ENCODE assay signal across 10 cellular contexts in genomic region chr5:149546974-149547373, GRCh38. TPM values are rescaled to one million over a fixed set of nuclear protein-coding genes. Genes with fewer than 3 reads are reported as not detected.
DNase-seq lines count a peak whose midpoint lies in the region; ATAC-seq, FAIRE-seq and TF ChIP-seq lines count a peak whose summit lies in the region.
"Had no signal": no experiment of that assay in that cellular context is flagged by ENCODE, and none has a peak within 500 bp of the region (broad histone marks: within the 10 kb centered on the region; RNA-seq: fewer than 3 reads in every experiment).

No MANE protein-coding gene starts in this region.

- H3K27ac ChIP-seq in A549 (no peak overlapping the region), left lung (peak overlapping the region in 1 of 2 donors; percentile 50), kidney (ENCODE audit: low read depth in 2 of 2, low read length in 2 of 2) (no peak overlapping the region), heart left ventricle (peak overlapping the region in 6 of 12 donors; percentile 3 to 99 (median 61))

- H3K9me3 ChIP-seq in A549 = no peaks in the 10 kb centered on the region
- H3K9me3 ChIP-seq in adipocyte (ENCODE audit: control insufficient read depth, low read length) = no peaks in the 10 kb centered on the region
- no peaks in the 10 kb centered on the region for H3K9me3 ChIP-seq in left lung
- H3K9me3 ChIP-seq in kidney (ENCODE audit: control insufficient read depth in 1 of 2, low read length in 2 of 2) = no peaks in the 10 kb centered on the region
- H3K9me3 ChIP-seq in heart left ventricle = no peaks in the 10 kb centered on the region

- POLR2A ChIA-PET in A549 (lab: Yijun Ruan, JAX) = no interaction called here
- POLR2A ChIA-PET in HEK293T (lab: Yijun Ruan, JAX) = interaction anchor here (1.9 kb wide), 1 partner anchor 101 kb away, joined by 6 read pairs; no protein-coding TSS in a partner anchor

- TF ChIP-seq RAD21 in A549 (conservative IDR thresholded peaks at IDR 0.05 in 1 of 2, IDR thresholded peaks at IDR 0.05 in 1 of 2) = no peak

- peak overlapping the region; percentile 93; the same call in 1 of the 3 replicates for H3K4me2 ChIP-seq in A549

- H3K9ac ChIP-seq in adipocyte (ENCODE audit: low read length) (peak overlapping the region; percentile 27), kidney (ENCODE audit: low read length in 2 of 2) (peak overlapping the region in 1 of 2 donors; percentile 36)

- peaks cover 35% of the 10 kb centered on the region for H3K4me1 ChIP-seq in A549
- peaks cover 43% of the 10 kb centered on the region for H3K4me1 ChIP-seq in adipocyte (ENCODE audit: control insufficient read depth, insufficient read depth, low read length)
- H3K4me1 ChIP-seq in left lung = peaks cover 40 to 74% of the 10 kb centered on the region in 2 donors
- peaks cover 21 to 25% of the 10 kb centered on the region in 2 donors for H3K4me1 ChIP-seq in kidney (ENCODE audit: control insufficient read depth in 1 of 2, insufficient read depth in 1 of 2, low read depth in 1 of 2, low read length in 2 of 2)
- H3K4me1 ChIP-seq in heart left ventricle = peaks cover 12 to 79% (median 68%) of the 10 kb centered on the region in 12 donors

- H3K36me3 ChIP-seq in adipocyte (ENCODE audit: control insufficient read depth, insufficient read depth, low read length, severe bottlenecking) (peaks cover 49% of the 10 kb centered on the region), left lung (peaks cover 0 to 58% of the 10 kb centered on the region in 2 donors), kidney (ENCODE audit: control insufficient read depth in 1 of 2, insufficient read depth in 2 of 2, low read length in 2 of 2) (peaks cover 12 to 28% of the 10 kb centered on the region in 2 donors), heart left ventricle (peaks cover 0 to 73% (median 57%) of the 10 kb centered on the region in 9 donors)

- intact Hi-C loops in left lung (cut with DNase I) = no loop called here
- intact Hi-C loops in kidney (cut with DNase I) = no loop called here
- intact Hi-C loops in heart left ventricle (cut with DNase I) = loop anchor here in 3 of 10 donors (5.0 to 10.0 kb wide), 2 partner anchors 50 to 52 kb away; no protein-coding TSS in a partner anchor

- DNase-seq in A549 (ENCODE audit: low read depth in 1 of 2, low spot score in 1 of 2) = no peak
- DNase-seq in HEK293T (ENCODE audit: extremely low spot score) = no peak
- DNase-seq in adipocyte (ENCODE audit: low read depth) = no peak
- no peak for DNase-seq in left lung
- no peak for DNase-seq in HUDEP-2 (lab: John Stamatoyannopoulos, UW; ENCODE audit: unreplicated experiment in 76 of 76)
- DNase-seq in glomerular visceral epithelial cell (ENCODE audit: extremely low spot score) = no peak
- DNase-seq in kidney = no peak
- no peak for DNase-seq in heart left ventricle
- DNase-seq: activated effector memory CD4-positive, alpha-beta T cell treated with Interleukin-2 at 50 U/mL for 16 hours had no signal

- H3K4me3 ChIP-seq in A549 = no peak overlapping the region
- H3K4me3 ChIP-seq in adipocyte (ENCODE audit: low read length) = peak overlapping the region; percentile 99
- peak overlapping the region in 1 of 2 donors; percentile 2 for H3K4me3 ChIP-seq in left lung
- H3K4me3 ChIP-seq in kidney (ENCODE audit: low read length in 2 of 2) = peak overlapping the region in 1 of 2 donors; percentile 24
- peak overlapping the region in 4 of 12 donors; percentile 0 to 85 (median 4) for H3K4me3 ChIP-seq in heart left ventricle

- ATAC-seq in A549 (no peak), left lung (peak; percentile 16), heart left ventricle (no peak)

- TF ChIP-seq CTCF in A549 (IDR thresholded peaks at IDR 0.05) (no peak), left lung (IDR thresholded peaks at IDR 0.05) (no peak), kidney (IDR thresholded peaks at IDR 0.05; ENCODE audit: borderline replicate concordance, extremely low read depth, insufficient read depth) (no peak), heart left ventricle (IDR thresholded peaks at IDR 0.05) (no peak)

- H3K27me3 ChIP-seq in adipocyte (replicated peaks; ENCODE audit: control insufficient read depth, insufficient read depth, low read length) = no peaks in the 10 kb centered on the region
- H3K27me3 ChIP-seq in left lung = no peaks in the 10 kb centered on the region
- no peaks in the 10 kb centered on the region for H3K27me3 ChIP-seq in heart left ventricle

- TF ChIP-seq POLR2A in A549 (IDR thresholded peaks at IDR 0.05; ENCODE audit: low read length) (no peak), heart left ventricle (IDR thresholded peaks at IDR 0.05) (no peak)

- CTCF ChIA-PET in A549 (lab: Yijun Ruan, JAX) = interaction anchor here (0.7 to 4.2 kb wide), 6 partner anchors 16 to 437 kb away, joined by 3 to 19 read pairs (median 4); no protein-coding TSS in a partner anchor
- CTCF ChIA-PET in HEK293T (lab: Yijun Ruan, JAX) = interaction anchor here (0.6 kb wide), 1 partner anchor 177 kb away, joined by 3 read pairs; no protein-coding TSS in a partner anchor

- no peak for TF ChIP-seq EP300 in A549 (IDR thresholded peaks at IDR 0.05)

- FAIRE-seq in A549 (lab: Jason Lieb, UNC) (no peak), kidney (lab: Jason Lieb, UNC) (no peak)

TF ChIP-seq in A549, 52 proteins besides CTCF, POLR2A, EP300 and RAD21 (continues in another document):
- no peak for TF ChIP-seq TFCP2L1 (CRISPR knock-in tag; IDR thresholded peaks at IDR 0.05)
- TF ChIP-seq HOXB5 (CRISPR knock-in tag; IDR thresholded peaks at IDR 0.05) = no peak
- no peak for TF ChIP-seq MAZ (IDR thresholded peaks at IDR 0.05; ENCODE audit: borderline replicate concordance, low read depth, low read length)
- TF ChIP-seq CEBPB (IDR thresholded peaks at IDR 0.05) = no peak
- no peak for TF ChIP-seq SMC3 (IDR thresholded peaks at IDR 0.05)
- no peak for TF ChIP-seq RARB (CRISPR knock-in tag; IDR thresholded peaks at IDR 0.05)
- no peak for TF ChIP-seq NR3C1 (IDR thresholded peaks at IDR 0.05)
- TF ChIP-seq ZSCAN20 (CRISPR knock-in tag; IDR thresholded peaks at IDR 0.05) = no peak
- no peak for TF ChIP-seq BCL3 (IDR thresholded peaks at IDR 0.05)
- no peak for TF ChIP-seq MYC (IDR thresholded peaks at IDR 0.05; ENCODE audit: borderline replicate concordance, low read length)
- no peak for TF ChIP-seq POLR2AphosphoS2 (conservative IDR thresholded peaks at IDR 0.05; ENCODE audit: low read length)
- TF ChIP-seq JUNB (IDR thresholded peaks at IDR 0.05) = no peak

TF ChIP-seq in HEK293T, 16 proteins besides CTCF, POLR2A, EP300 and RAD21:
- TF ChIP-seq CTBP1 (IDR thresholded peaks at IDR 0.05; ENCODE audit: borderline replicate concordance) = no peak
- 0 out of 2 replicates have a peak, but pooled peaks have one; percentile 12 for TF ChIP-seq L3MBTL2 (conservative IDR thresholded peaks at IDR 0.05)

RNA-seq across cellular contexts. Expression of gene CSNK1A1, which starts 4.3 kb away (rescaled TPM):
- 180 and 218 TPM in 2 replicates for polyA plus RNA-seq in A549 (2011; rRNA removed)
- 48.2 and 67.7 TPM in 2 replicates for polyA plus RNA-seq in A549 (2012; cell fraction: cytosol; rRNA removed)
- polyA plus RNA-seq in A549 (2012; cell fraction: nucleus; rRNA removed) = 58.1 and 58.3 TPM in 2 replicates
- polyA plus RNA-seq in A549 (2017; fragmentation: RNase III; extraction: RNeasy Plus Mini Kit Qiagen cat#74134 plus additional on column Dnase treatment) = 122 to 133 TPM (median 123 TPM) in 3 replicates
- polyA minus RNA-seq in A549 (2011; rRNA and poly(A)+ RNA removed) = 229 and 233 TPM in 2 replicates
- total RNA-seq in left lung = 100 to 1,000 TPM; 206 to 217 TPM
- total RNA-seq in kidney = 221 TPM
- 63.9 TPM for polyA plus RNA-seq in kidney (ENCODE audit: insufficient read depth, low read depth, low replicate concordance)
- 100 to 1,000 TPM; 156 to 242 (median 210) TPM for total RNA-seq in heart left ventricle
- 100 to 1,000 TPM in 1 of 2 donors, 10 to 100 TPM in 1; 42.5 to 172 TPM for polyA plus RNA-seq in heart left ventricle

RNA-seq across cellular contexts. Expression of gene ARHGEF37, which starts 34.3 kb away (rescaled TPM):
- polyA plus RNA-seq in A549 (2011; rRNA removed) (1.5 and 1.7 TPM in 2 replicates), A549 (2017; fragmentation: RNase III; extraction: RNeasy Plus Mini Kit Qiagen cat#74134 plus additional on column Dnase treatment) (0.98 to 1.2 TPM (median 1.2 TPM) in 3 replicates), kidney (ENCODE audit: insufficient read depth, low read depth, low replicate concordance) (6.9 TPM), heart left ventricle (1 to 10 TPM; 8.1 to 9.3 TPM)
- polyA plus RNA-seq in A549 (2012; cell fraction: cytosol; rRNA removed) = 0.40 and 0.49 TPM in 2 replicates
- 1.1 and 1.2 TPM in 2 replicates for polyA plus RNA-seq in A549 (2012; cell fraction: nucleus; rRNA removed)
- polyA minus RNA-seq in A549 (2011; rRNA and poly(A)+ RNA removed) = 2.7 and 3.3 TPM in 2 replicates
- total RNA-seq in left lung (1 to 10 TPM; 4.2 to 7.3 TPM), kidney (21.8 TPM), heart left ventricle (10 to 100 TPM; 16.0 to 28.5 (median 18.2) TPM)
- total RNA-seq: mononuclear cell had no signal
